Comparison of ENCODE assay signal across 22 cellular contexts in genomic region chr16:56517206-56517605, GRCh38. TPM values are rescaled to one million over a fixed set of nuclear protein-coding genes. Genes with fewer than 3 reads are reported as not detected.
"Had no signal": no experiment of that assay in that cellular context is flagged by ENCODE, and none has a peak within 500 bp of the region (broad histone marks: within the 10 kb centered on the region; RNA-seq: fewer than 3 reads in every experiment).

No MANE protein-coding gene starts in this region.

- H3K27me3 Mint-ChIP-seq: activated CD8-positive, alpha-beta memory T cell treated with anti-CD3 and anti-CD28 coated beads, Interleukin-2, amount 10 ng/mL, durations not matched to agents 7 days and 5 days; activated T-cell treated with anti-CD3 and anti-CD28 coated beads, Interleukin-2, amount 50 U/mL, for 24 hours; effector memory CD8-positive, alpha-beta T cell; stimulated activated memory B cell treated with anti-CD40 and anti-IgM and Interleukin-4, amounts not matched to agents 10 μg/mL and 1 μg/mL and 100 μg/mL, for 72 hours had no signal

- H3K9me3 ChIP-seq: gastrocnemius medialis, psoas muscle, spleen, suprapubic skin had no signal

- H3K27ac Mint-ChIP-seq: activated CD8-positive, alpha-beta memory T cell treated with anti-CD3 and anti-CD28 coated beads, Interleukin-2, amount 10 ng/mL, durations not matched to agents 7 days and 5 days; stimulated activated memory B cell treated with anti-CD40 and anti-IgM and Interleukin-4, amounts not matched to agents 10 μg/mL and 1 μg/mL and 100 μg/mL, for 72 hours had no signal

- DNase-seq: activated CD4-positive, alpha-beta T cell treated with anti-CD3 and anti-CD28 coated beads for 1 hour; activated CD4-positive, alpha-beta T cell treated with anti-CD3 and anti-CD28 coated beads, Interleukin-2, amount 50 U/mL, for 48 hours; activated CD8-positive, alpha-beta memory T cell treated with anti-CD3 and anti-CD28 coated beads, Interleukin-2, amount 10 ng/mL, durations not matched to agents 7 days and 5 days; activated gamma-delta T cell treated with Interleukin-2 at 50 U/mL for 16 hours; activated T-cell treated with anti-CD3 and anti-CD28 coated beads, Interleukin-2, amount 50 U/mL, for 24 hours; cortex of kidney; effector memory CD8-positive, alpha-beta T cell; gastrocnemius medialis; kidney; left ventricle myocardium superior; psoas muscle; spleen; stimulated activated CD4-positive, alpha-beta T cell treated with anti-CD3 and anti-CD28 coated beads, Interleukin-1b, Interleukin-23, amount 100 ng/mL, for 48 hours; T-helper 9 cell had no signal

- H3K4me3 ChIP-seq: cardiac muscle cell, gastrocnemius medialis, psoas muscle, spleen, suprapubic skin had no signal

- H3K27ac ChIP-seq: cardiac muscle cell, epithelial cell of prostate, psoas muscle, spleen, suprapubic skin had no signal

- H3K36me3 ChIP-seq: cardiac muscle cell, gastrocnemius medialis had no signal

- H3K9me3 Mint-ChIP-seq: activated T-cell treated with anti-CD3 and anti-CD28 coated beads, Interleukin-2, amount 50 U/mL, for 24 hours; effector memory CD8-positive, alpha-beta T cell; stimulated activated memory B cell treated with anti-CD40 and anti-IgM and Interleukin-4, amounts not matched to agents 10 μg/mL and 1 μg/mL and 100 μg/mL, for 72 hours had no signal

- H3K27me3 ChIP-seq: cardiac muscle cell, gastrocnemius medialis, spleen, suprapubic skin had no signal

- ATAC-seq: activated CD8-positive, alpha-beta memory T cell treated with anti-CD3 and anti-CD28 coated beads, Interleukin-2, amount 10 ng/mL, durations not matched to agents 7 days and 5 days; effector memory CD8-positive, alpha-beta T cell; gastrocnemius medialis; left ventricle myocardium superior; sciatic nerve; stimulated activated memory B cell treated with anti-CD40 and anti-IgM and Interleukin-4, amounts not matched to agents 10 μg/mL and 1 μg/mL and 100 μg/mL, for 72 hours had no signal

- H3K4me3 Mint-ChIP-seq: activated CD8-positive, alpha-beta memory T cell treated with anti-CD3 and anti-CD28 coated beads, Interleukin-2, amount 10 ng/mL, durations not matched to agents 7 days and 5 days; activated T-cell treated with anti-CD3 and anti-CD28 coated beads, Interleukin-2, amount 50 U/mL, for 24 hours; stimulated activated memory B cell treated with anti-CD40 and anti-IgM and Interleukin-4, amounts not matched to agents 10 μg/mL and 1 μg/mL and 100 μg/mL, for 72 hours had no signal

RNA-seq across cellular contexts. Expression of gene MT4, which starts 47.7 kb away (rescaled TPM):
- total RNA-seq: activated CD8-positive, alpha-beta memory T cell treated with anti-CD3 and anti-CD28 coated beads, Interleukin-2, amount 10 ng/mL, durations not matched to agents 7 days and 5 days; astrocyte; cardiac muscle cell; gastrocnemius medialis; kidney; left ventricle myocardium superior; mesenteric fat pad; psoas muscle; sciatic nerve; spleen; urinary bladder had no signal
